11 cellular contexts compared by ENCODE assay signal in genomic region chr14:87995500-87996275, GRCh38. TPM values are rescaled to one million over a fixed set of nuclear protein-coding genes. Genes with fewer than 3 reads are reported as not detected.
DNase-seq lines count a peak whose midpoint lies in the region; ATAC-seq, FAIRE-seq and TF ChIP-seq lines count a peak whose summit lies in the region.
"Had no signal": no experiment of that assay in that cellular context is flagged by ENCODE, and none has a peak within 500 bp of the region (broad histone marks: within the 10 kb centered on the region; RNA-seq: fewer than 3 reads in every experiment).

No MANE protein-coding gene starts in this region.

- TF ChIP-seq CTCF in astrocyte (IDR thresholded peaks at IDR 0.05; ENCODE audit: insufficient read depth, low read depth, low read length) (no peak), nephron progenitor cell (IDR thresholded peaks at IDR 0.05) (no peak)

- H3K36me3 ChIP-seq in CD4-positive, alpha-beta memory T cell (ENCODE audit: insufficient read depth, low read length): no peaks in the 10 kb centered on the region
- no peaks in the 10 kb centered on the region for H3K36me3 ChIP-seq in astrocyte (ENCODE audit: insufficient read depth, low read length)

- no peaks in the 10 kb centered on the region for H3K27me3 ChIP-seq in CD4-positive, alpha-beta memory T cell (ENCODE audit: insufficient read depth, low read length)
- no peaks in the 10 kb centered on the region for H3K27me3 ChIP-seq in astrocyte (ENCODE audit: insufficient read depth, low read length)

- peaks cover 0 to 7% of the 10 kb centered on the region in 2 donors for H3K36me3 Mint-ChIP-seq in CD4-positive, alpha-beta memory T cell
- H3K36me3 Mint-ChIP-seq in IgD-negative memory B cell: peaks cover 3% of the 10 kb centered on the region
- H3K36me3 Mint-ChIP-seq in astrocyte (ENCODE audit: low read depth, unreplicated experiment): no peaks in the 10 kb centered on the region
- no peaks in the 10 kb centered on the region for H3K36me3 Mint-ChIP-seq in naive thymus-derived CD8-positive, alpha-beta T cell
- H3K36me3 Mint-ChIP-seq in nephron progenitor cell (ENCODE audit: low read depth): no peaks in the 10 kb centered on the region

- no peaks in the 10 kb centered on the region for H4K20me1 ChIP-seq in astrocyte (ENCODE audit: insufficient read depth, low read length)

- H3K27ac ChIP-seq in CD4-positive, alpha-beta memory T cell (ENCODE audit: low read depth, low read length): peak overlapping the region; percentile 93
- peak overlapping the region; percentile 30 for H3K27ac ChIP-seq in astrocyte (ENCODE audit: low read depth, low read length)
- H3K27ac ChIP-seq: epithelial cell of prostate had no signal

- no peak overlapping the region for H2AFZ ChIP-seq in astrocyte (ENCODE audit: low read depth, low read length)

- no peak for ATAC-seq in naive thymus-derived CD8-positive, alpha-beta T cell
- no peak for ATAC-seq in GM21526 (IDR thresholded peaks at IDR 0.05; ENCODE audit: low FRiP score, unreplicated experiment)
- ATAC-seq in GM19023 (IDR thresholded peaks at IDR 0.05; ENCODE audit: unreplicated experiment): no peak

- no peaks in the 10 kb centered on the region for H3K9me3 ChIP-seq in CD4-positive, alpha-beta memory T cell (ENCODE audit: control insufficient read depth in 1 of 2, low read length in 2 of 2)
- no peaks in the 10 kb centered on the region for H3K9me3 ChIP-seq in astrocyte (ENCODE audit: insufficient read depth, low read depth, low read length)

- H3K79me2 ChIP-seq in astrocyte (ENCODE audit: insufficient read depth, low read length): no peaks in the 10 kb centered on the region

- CTCF ChIA-PET in CD4-positive, alpha-beta memory T cell (lab: Charles Lee; ENCODE audit: partially characterized antibody): interaction anchor here (0.9 to 5.0 kb wide), 9 partner anchors 10 to 132 kb away, joined by 3 to 33 read pairs (median 4); partner anchors contain the start of gene GPR65

- peak; percentile 37 for FAIRE-seq in astrocyte (lab: Jason Lieb, UNC)
- FAIRE-seq: RCC 7860 had no signal

- H3K4me3 ChIP-seq in CD4-positive, alpha-beta memory T cell (ENCODE audit: low read length in 2 of 2): no peak overlapping the region
- H3K4me3 ChIP-seq in astrocyte (ENCODE audit: insufficient read depth, low read depth, low read length): no peak overlapping the region

- H3K9me3 Mint-ChIP-seq in CD4-positive, alpha-beta memory T cell: peaks cover 0 to 2% (median 0%) of the 10 kb centered on the region in 8 donors
- peaks cover 0 to 1% (median 0%) of the 10 kb centered on the region in 3 donors for H3K9me3 Mint-ChIP-seq in IgD-negative memory B cell
- no peaks in the 10 kb centered on the region for H3K9me3 Mint-ChIP-seq in astrocyte (ENCODE audit: unreplicated experiment)
- H3K9me3 Mint-ChIP-seq in naive thymus-derived CD8-positive, alpha-beta T cell: no peaks in the 10 kb centered on the region
- peaks cover 10% of the 10 kb centered on the region for H3K9me3 Mint-ChIP-seq in nephron progenitor cell

- no peak overlapping the region for H3K9ac ChIP-seq in astrocyte (ENCODE audit: low read length)

- peaks cover 32 to 61% (median 45%) of the 10 kb centered on the region in 4 donors for H3K4me1 Mint-ChIP-seq in CD4-positive, alpha-beta memory T cell
- peaks cover 33 to 52% (median 45%) of the 10 kb centered on the region in 3 donors for H3K4me1 Mint-ChIP-seq in IgD-negative memory B cell
- H3K4me1 Mint-ChIP-seq in astrocyte (ENCODE audit: low read depth, unreplicated experiment): peaks cover 29% of the 10 kb centered on the region
- peaks cover 31 to 67% (median 61%) of the 10 kb centered on the region in 4 donors for H3K4me1 Mint-ChIP-seq in naive thymus-derived CD8-positive, alpha-beta T cell
- H3K4me1 Mint-ChIP-seq in nephron progenitor cell: peaks cover 26% of the 10 kb centered on the region

- peak overlapping the region; percentile 12 for H3K4me2 ChIP-seq in astrocyte (ENCODE audit: low read length)

- peak overlapping the region; percentile 92 to 100 (median 99) for H3K27ac Mint-ChIP-seq in CD4-positive, alpha-beta memory T cell
- H3K27ac Mint-ChIP-seq in IgD-negative memory B cell: peak overlapping the region; percentile 95 to 99 (median 99)
- H3K27ac Mint-ChIP-seq in astrocyte (ENCODE audit: unreplicated experiment): peak overlapping the region; percentile 96
- H3K27ac Mint-ChIP-seq in naive thymus-derived CD8-positive, alpha-beta T cell: peak overlapping the region; percentile 41 to 100 (median 99)
- no peak overlapping the region for H3K27ac Mint-ChIP-seq in nephron progenitor cell

- H3K27me3 Mint-ChIP-seq in CD4-positive, alpha-beta memory T cell: no peaks in the 10 kb centered on the region
- no peaks in the 10 kb centered on the region for H3K27me3 Mint-ChIP-seq in IgD-negative memory B cell
- H3K27me3 Mint-ChIP-seq in astrocyte (ENCODE audit: low read depth, unreplicated experiment): no peaks in the 10 kb centered on the region
- H3K27me3 Mint-ChIP-seq in naive thymus-derived CD8-positive, alpha-beta T cell: no peaks in the 10 kb centered on the region
- H3K27me3 Mint-ChIP-seq in nephron progenitor cell (ENCODE audit: low read depth, poor library complexity): peaks cover 4% of the 10 kb centered on the region

- POLR2A ChIA-PET in CD4-positive, alpha-beta memory T cell (lab: Charles Lee; ENCODE audit: partially characterized antibody): interaction anchor here (0.8 to 8.0 kb wide), 5 partner anchors 9 to 47 kb away, joined by 3 to 207 read pairs (median 5); partner anchors contain the start of gene GPR65
- POLR2A ChIA-PET in naive thymus-derived CD8-positive, alpha-beta T cell (lab: Charles Lee): interaction anchor here (0.6 to 7.2 kb wide), 7 partner anchors 9 to 131 kb away, joined by 3 to 125 read pairs (median 4); partner anchors contain the start of gene GPR65

- no peak for DNase-seq in CD4-positive, alpha-beta memory T cell
- DNase-seq in astrocyte (ENCODE audit: low read depth): peak; percentile 21
- DNase-seq in naive thymus-derived CD8-positive, alpha-beta T cell: no peak
- DNase-seq in nephron progenitor cell: no peak
- DNase-seq in EL: no peak
- DNase-seq: activated CD8-positive, alpha-beta memory T cell treated with anti-CD3 and anti-CD28 coated beads, Interleukin-2, amount 50 U/mL, for 48 hours had no signal

- peaks cover 51% of the 10 kb centered on the region for H3K4me1 ChIP-seq in CD4-positive, alpha-beta memory T cell (ENCODE audit: insufficient read depth, low read length)
- peaks cover 11% of the 10 kb centered on the region for H3K4me1 ChIP-seq in astrocyte (ENCODE audit: insufficient read depth, low read length)

- H3K4me3 Mint-ChIP-seq in CD4-positive, alpha-beta memory T cell: peak overlapping the region in 7 of 8 donors; percentile 18 to 71 (median 59)
- H3K4me3 Mint-ChIP-seq in IgD-negative memory B cell: peak overlapping the region; percentile 6 to 98 (median 80)
- H3K4me3 Mint-ChIP-seq in astrocyte (ENCODE audit: unreplicated experiment): no peak overlapping the region
- peak overlapping the region in 7 of 10 donors; percentile 2 to 99 (median 30) for H3K4me3 Mint-ChIP-seq in naive thymus-derived CD8-positive, alpha-beta T cell
- H3K4me3 Mint-ChIP-seq in nephron progenitor cell: no peak overlapping the region

- intact Hi-C loops in CD4-positive, alpha-beta memory T cell (cut with micrococcal nuclease): no loop called here

RNA-seq across cellular contexts. Expression of gene GALC, which starts 2.7 kb away (rescaled TPM):
- total RNA-seq in CD4-positive, alpha-beta memory T cell: 10 to 100 TPM; 26.6 to 28.7 TPM
- polyA plus RNA-seq in CD4-positive, alpha-beta memory T cell: 10 to 100 TPM; 23.4 to 27.9 TPM
- polyA plus RNA-seq in IgD-negative memory B cell: 4.2 TPM
- 21.2 and 23.5 TPM in 2 replicates for total RNA-seq in astrocyte
- total RNA-seq in naive thymus-derived CD8-positive, alpha-beta T cell: 10 to 100 TPM; 19.7 to 24.4 TPM
- polyA plus RNA-seq in naive thymus-derived CD8-positive, alpha-beta T cell: 10 to 100 TPM in 1 of 3 donors, 1 to 10 TPM in 2; 8.1 to 18.7 (median 9.0) TPM

RNA-seq across cellular contexts. Expression of gene GPR65, which starts 9.2 kb away (rescaled TPM):
- 10 to 100 TPM; 14.2 to 15.5 TPM for total RNA-seq in CD4-positive, alpha-beta memory T cell
- 10 to 100 TPM; 26.0 to 35.0 TPM for polyA plus RNA-seq in CD4-positive, alpha-beta memory T cell
- 12.1 TPM for polyA plus RNA-seq in IgD-negative memory B cell
- total RNA-seq in astrocyte: 0.50 and 0.54 TPM in 2 replicates
- 10 to 100 TPM; 11.4 TPM for total RNA-seq in naive thymus-derived CD8-positive, alpha-beta T cell
- polyA plus RNA-seq in naive thymus-derived CD8-positive, alpha-beta T cell: 10 to 100 TPM; 12.0 to 27.3 (median 14.9) TPM

Comparison
In these comparisons a context has a peak if more than half of its experiments do, and no peak if none do; other contexts are left out.
1. H3K4me3 Mint-ChIP-seq: peak in CD4-positive, alpha-beta memory T cell (7 of 8), IgD-negative memory B cell (4 of 4) and naive thymus-derived CD8-positive, alpha-beta T cell (7 of 10); none in astrocyte (single experiment) and nephron progenitor cell (single experiment).